Comparison of ENCODE assay signal across 33 cellular contexts in the genomic region with DNA sequence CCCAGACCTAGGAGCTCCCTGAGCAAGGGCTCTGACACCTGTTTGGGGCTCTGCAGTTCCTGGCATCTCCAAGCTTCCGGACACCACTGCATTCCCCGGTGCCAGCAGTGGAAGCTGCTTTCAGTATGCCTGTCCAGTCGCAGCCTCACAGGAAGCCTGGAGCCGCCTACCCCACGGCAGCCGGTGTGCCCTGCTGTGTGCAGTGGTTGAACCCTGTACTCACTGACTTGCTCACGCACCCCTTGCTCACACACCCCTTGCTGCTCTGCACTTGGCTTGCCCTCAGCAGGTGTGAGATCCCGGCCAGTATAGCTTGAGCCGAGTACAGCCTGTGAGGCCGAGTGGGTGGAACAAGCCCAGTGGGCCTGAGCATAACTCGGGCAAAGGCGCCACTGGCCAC.
"Had no signal": no experiment of that assay in that cellular context is flagged by ENCODE, and none has a peak within 500 bp of the region (broad histone marks: within the 10 kb centered on the region; RNA-seq: fewer than 3 reads in every experiment).

No MANE protein-coding gene starts in this region.

- DNase-seq: activated CD4-positive, alpha-beta memory T cell treated with anti-CD3 and anti-CD28 coated beads, Interleukin-2, amount 10 ng/mL, durations not matched to agents 7 days and 5 days; activated CD4-positive, alpha-beta T cell treated with anti-CD3 and anti-CD28 coated beads for 48 hours; activated CD8-positive, alpha-beta memory T cell treated with anti-CD3 and anti-CD28 coated beads, Interleukin-2, amount 50 U/mL, for 48 hours; activated gamma-delta T cell; activated naive CD4-positive, alpha-beta T cell treated with anti-CD3 and anti-CD28 coated beads, Interleukin-2, amount 10 ng/mL, durations not matched to agents 7 days and 5 days; activated naive CD8-positive, alpha-beta T cell treated with anti-CD3 and anti-CD28 coated beads, Interleukin-2, amount 50 U/mL, for 24 hours; activated T-cell treated with anti-CD3 and anti-CD28 coated beads, Interleukin-2, amount 50 U/mL, for 24 hours; amygdala; dermis blood vessel endothelial cell; effector CD4-positive, alpha-beta T cell; gastrocnemius medialis; glutamatergic neuron; left cardiac atrium; mammary epithelial cell; naive thymus-derived CD4-positive, alpha-beta T cell; nucleus accumbens; stimulated activated CD4-positive, alpha-beta T cell treated with anti-CD3 and anti-CD28 coated beads, Interleukin-1b, Interleukin-23, amount 100 ng/mL, for 48 hours; stimulated activated CD4-positive, alpha-beta T cell treated with anti-CD3 and anti-CD28 coated beads, Interleukin-4, amount 100 ng/mL, for 4 hours; stimulated activated CD8-positive, alpha-beta memory T cell treated with anti-CD3 and anti-CD28 coated beads, Interleukin-4, amount 100 ng/mL, for 48 hours; stimulated activated naive CD8-positive, alpha-beta T cell treated with anti-CD3 and anti-CD28 coated beads, Interleukin-15, amount 100 ng/mL, for 72 hours; substantia nigra; SW 1271; T-helper 9 cell; WERI-Rb-1 had no signal

- FAIRE-seq: endometrium, islet of Langerhans had no signal

- H3K4me3 ChIP-seq: breast epithelium, gastrocnemius medialis, right atrium auricular region, vagina had no signal

- ATAC-seq: activated CD4-positive, CD25-positive, alpha-beta regulatory T cell treated with anti-CD3 and anti-CD28 coated beads, Interleukin-2, amount 50 U/mL, for 24 hours; activated naive CD8-positive, alpha-beta T cell treated with anti-CD3 and anti-CD28 coated beads, Interleukin-2, amount 50 U/mL, for 24 hours; gastrocnemius medialis; left cardiac atrium; naive thymus-derived CD4-positive, alpha-beta T cell; stimulated activated memory B cell treated with anti-CD40 and anti-IgM and Interleukin-4, amounts not matched to agents 10 μg/mL and 1 μg/mL and 100 μg/mL, for 72 hours; stimulated activated naive CD8-positive, alpha-beta T cell treated with anti-CD3 and anti-CD28 coated beads, Interleukin-15, amount 100 ng/mL, for 72 hours had no signal

- H3K9ac ChIP-seq: parathyroid adenoma had no signal

- H3K4me1 ChIP-seq: breast epithelium, gastrocnemius medialis, parathyroid adenoma, right atrium auricular region, vagina had no signal

- H3K27me3 ChIP-seq: breast epithelium, gastrocnemius medialis, right atrium auricular region, vagina had no signal

- H3K27ac ChIP-seq: breast epithelium, epithelial cell of prostate, gastrocnemius medialis, parathyroid adenoma, right atrium auricular region, vagina, WERI-Rb-1 had no signal

- H3K36me3 ChIP-seq: breast epithelium had no signal

- H3K9me3 ChIP-seq: breast epithelium, gastrocnemius medialis, right atrium auricular region, vagina had no signal
